15 cellular contexts compared by ENCODE assay signal in the genomic region with DNA sequence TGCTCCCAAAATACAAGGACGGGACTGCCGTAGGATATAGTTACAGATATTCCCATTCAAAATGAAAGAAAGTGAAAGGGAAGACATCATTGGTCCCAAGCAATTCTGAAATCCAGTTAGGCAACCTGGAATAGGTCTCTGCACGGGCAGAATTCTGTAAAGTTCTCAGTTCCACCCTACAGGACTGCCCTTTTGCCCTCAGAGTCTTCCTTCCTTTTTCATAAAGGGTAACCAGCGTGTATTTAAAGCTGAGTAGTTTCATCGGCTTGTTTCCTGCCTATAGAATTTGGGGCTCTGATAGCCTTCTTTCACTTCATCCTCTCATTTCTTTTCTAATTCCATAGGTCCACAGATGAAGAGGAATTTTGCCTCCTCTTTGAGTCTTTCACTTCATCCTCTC. TPM values are rescaled to one million over a fixed set of nuclear protein-coding genes. Genes with fewer than 3 reads are reported as not detected.
A peak's percentile ranks its signal among the peaks of the same experiment; 100 is the strongest.
DNase-seq lines count a peak whose midpoint lies in the region; ATAC-seq and TF ChIP-seq lines count a peak whose summit lies in the region.
"Had no signal": no experiment of that assay in that cellular context is flagged by ENCODE, and none has a peak within 500 bp of the region (broad histone marks: within the 10 kb centered on the region; RNA-seq: fewer than 3 reads in every experiment).

No MANE protein-coding gene starts in this region.

- H3K4me3 ChIP-seq in OCI-LY3 (ENCODE audit: low read length), result peak overlapping the region; percentile 21
- H3K4me3 ChIP-seq: uterus had no signal

- H3K9me3 Mint-ChIP-seq in activated naive CD4-positive, alpha-beta T cell treated with anti-CD3 and anti-CD28 coated beads for 36 hours, result peaks cover 6% of the 10 kb centered on the region
- H3K9me3 Mint-ChIP-seq in activated naive CD4-positive, alpha-beta T cell treated with anti-CD3 and anti-CD28 coated beads, Interleukin-2, amount 10 ng/mL, durations not matched to agents 7 days and 5 days, result peaks cover 7% of the 10 kb centered on the region
- H3K9me3 Mint-ChIP-seq in stimulated activated naive CD8-positive, alpha-beta T cell treated with anti-CD3 and anti-CD28 coated beads, Interleukin-15, Interleukin-2, amounts not matched to agents 100 ng/mL and 50 ng/mL, for 24 hours, result peaks cover 19% of the 10 kb centered on the region

- H3K79me2 ChIP-seq in OCI-LY3 (ENCODE audit: low read length), result no peaks in the 10 kb centered on the region

- intact Hi-C loops in activated naive CD4-positive, alpha-beta T cell treated with anti-CD3 and anti-CD28 coated beads for 36 hours (cut with micrococcal nuclease), result loop anchor here (2.0 to 10.0 kb wide), 5 partner anchors 18 to 1214 kb away; a partner anchor contains a TSS

- H3K9me3 ChIP-seq in OCI-LY3 (ENCODE audit: insufficient read depth, low read length), result no peaks in the 10 kb centered on the region
- H3K9me3 ChIP-seq: uterus had no signal

- peak overlapping the region; percentile 53 for H3K4me2 ChIP-seq in OCI-LY3 (ENCODE audit: low read length)

- CTCF ChIA-PET in activated naive CD4-positive, alpha-beta T cell treated with anti-CD3 and anti-CD28 coated beads for 36 hours (lab: Charles Lee), result no interaction called here
- CTCF ChIA-PET in activated naive CD4-positive, alpha-beta T cell treated with anti-CD3 and anti-CD28 coated beads, Interleukin-2, amount 10 ng/mL, durations not matched to agents 7 days and 5 days (lab: Charles Lee), result no interaction called here

- no peak for DNase-seq in activated naive CD4-positive, alpha-beta T cell treated with anti-CD3 and anti-CD28 coated beads for 36 hours
- DNase-seq in activated naive CD4-positive, alpha-beta T cell treated with anti-CD3 and anti-CD28 coated beads, Interleukin-2, amount 10 ng/mL, durations not matched to agents 7 days and 5 days, result no peak
- DNase-seq in EL (no peak), NCI-H146 treated with DMSO at 0.1 percent for 48 hours (lab: John Stamatoyannopoulos, UW; ENCODE audit: unreplicated experiment) (no peak), NCI-H774 (lab: John Stamatoyannopoulos, UW) (no peak)
- DNase-seq: activated gamma-delta T cell treated with Interleukin-2 at 50 U/mL for 16 hours; cerebellar nuclear complex; left cardiac atrium; stimulated activated CD8-positive, alpha-beta memory T cell treated with anti-CD3 and anti-CD28 coated beads, Interleukin-4, amount 100 ng/mL, for 48 hours; uterus had no signal

- peak; percentile 25 for ATAC-seq in GM21786 (IDR thresholded peaks at IDR 0.05; ENCODE audit: unreplicated experiment)
- ATAC-seq: left cardiac atrium had no signal

- H3K36me3 ChIP-seq in OCI-LY3 (replicated peaks; ENCODE audit: low read depth, low read length), result peaks cover 29% of the 10 kb centered on the region
- H3K36me3 ChIP-seq: uterus had no signal

- no peak for TF ChIP-seq CTCF in OCI-LY3 (IDR thresholded peaks at IDR 0.05; ENCODE audit: low read depth, low read length)

- peaks cover 37% of the 10 kb centered on the region for H3K36me3 Mint-ChIP-seq in activated naive CD4-positive, alpha-beta T cell treated with anti-CD3 and anti-CD28 coated beads for 36 hours (ENCODE audit: low read depth)
- peaks cover 16% of the 10 kb centered on the region for H3K36me3 Mint-ChIP-seq in activated naive CD4-positive, alpha-beta T cell treated with anti-CD3 and anti-CD28 coated beads, Interleukin-2, amount 10 ng/mL, durations not matched to agents 7 days and 5 days
- peaks cover 65% of the 10 kb centered on the region for H3K36me3 Mint-ChIP-seq in stimulated activated naive CD8-positive, alpha-beta T cell treated with anti-CD3 and anti-CD28 coated beads, Interleukin-15, Interleukin-2, amounts not matched to agents 100 ng/mL and 50 ng/mL, for 24 hours (ENCODE audit: low read depth)

- peaks cover 28% of the 10 kb centered on the region for H3K4me1 ChIP-seq in OCI-LY3 (ENCODE audit: low read length)
- H3K4me1 ChIP-seq: uterus had no signal

- H3K27me3 Mint-ChIP-seq in activated naive CD4-positive, alpha-beta T cell treated with anti-CD3 and anti-CD28 coated beads for 36 hours (ENCODE audit: low read depth), result no peaks in the 10 kb centered on the region
- H3K27me3 Mint-ChIP-seq in activated naive CD4-positive, alpha-beta T cell treated with anti-CD3 and anti-CD28 coated beads, Interleukin-2, amount 10 ng/mL, durations not matched to agents 7 days and 5 days, result no peaks in the 10 kb centered on the region
- H3K27me3 Mint-ChIP-seq in stimulated activated naive CD8-positive, alpha-beta T cell treated with anti-CD3 and anti-CD28 coated beads, Interleukin-15, Interleukin-2, amounts not matched to agents 100 ng/mL and 50 ng/mL, for 24 hours, result no peaks in the 10 kb centered on the region

- no peak overlapping the region for H3K4me3 Mint-ChIP-seq in activated naive CD4-positive, alpha-beta T cell treated with anti-CD3 and anti-CD28 coated beads for 36 hours
- H3K4me3 Mint-ChIP-seq in activated naive CD4-positive, alpha-beta T cell treated with anti-CD3 and anti-CD28 coated beads, Interleukin-2, amount 10 ng/mL, durations not matched to agents 7 days and 5 days, result no peak overlapping the region
- H3K4me3 Mint-ChIP-seq in stimulated activated naive CD8-positive, alpha-beta T cell treated with anti-CD3 and anti-CD28 coated beads, Interleukin-15, Interleukin-2, amounts not matched to agents 100 ng/mL and 50 ng/mL, for 24 hours, result peak overlapping the region; percentile 46

- no peaks in the 10 kb centered on the region for H4K20me1 ChIP-seq in OCI-LY3 (ENCODE audit: insufficient read depth, low read length)

- H3K27me3 ChIP-seq in OCI-LY3 (ENCODE audit: low read depth, low read length), result no peaks in the 10 kb centered on the region
- H3K27me3 ChIP-seq: uterus had no signal

- H2AFZ ChIP-seq in OCI-LY3 (ENCODE audit: low read depth, low read length), result no peak overlapping the region

- peak overlapping the region; percentile 65 for H3K27ac ChIP-seq in OCI-LY3 (ENCODE audit: low read length)
- H3K27ac ChIP-seq: uterus had no signal

- H3K4me1 Mint-ChIP-seq in activated naive CD4-positive, alpha-beta T cell treated with anti-CD3 and anti-CD28 coated beads for 36 hours (ENCODE audit: low read depth), result peaks cover 24% of the 10 kb centered on the region
- peaks cover 14% of the 10 kb centered on the region for H3K4me1 Mint-ChIP-seq in activated naive CD4-positive, alpha-beta T cell treated with anti-CD3 and anti-CD28 coated beads, Interleukin-2, amount 10 ng/mL, durations not matched to agents 7 days and 5 days
- H3K4me1 Mint-ChIP-seq in stimulated activated naive CD8-positive, alpha-beta T cell treated with anti-CD3 and anti-CD28 coated beads, Interleukin-15, Interleukin-2, amounts not matched to agents 100 ng/mL and 50 ng/mL, for 24 hours (ENCODE audit: low read depth), result peaks cover 35% of the 10 kb centered on the region

- H3K9ac ChIP-seq in OCI-LY3 (ENCODE audit: low read length), result peak overlapping the region; percentile 5; the same call in 1 of the 2 replicates

- H3K27ac Mint-ChIP-seq in activated naive CD4-positive, alpha-beta T cell treated with anti-CD3 and anti-CD28 coated beads for 36 hours, result peak overlapping the region; percentile 79
- H3K27ac Mint-ChIP-seq in activated naive CD4-positive, alpha-beta T cell treated with anti-CD3 and anti-CD28 coated beads, Interleukin-2, amount 10 ng/mL, durations not matched to agents 7 days and 5 days, result no peak overlapping the region
- peak overlapping the region; percentile 90 for H3K27ac Mint-ChIP-seq in stimulated activated naive CD8-positive, alpha-beta T cell treated with anti-CD3 and anti-CD28 coated beads, Interleukin-15, Interleukin-2, amounts not matched to agents 100 ng/mL and 50 ng/mL, for 24 hours

RNA-seq across cellular contexts. Expression of a gene that starts 20.0 kb away (rescaled TPM):
- 10 to 100 TPM; 32.7 to 35.7 TPM for total RNA-seq in activated naive CD4-positive, alpha-beta T cell treated with anti-CD3 and anti-CD28 coated beads for 36 hours

RNA-seq across cellular contexts. Expression of a gene that starts 37.8 kb away (rescaled TPM):
- not detected for total RNA-seq in activated naive CD4-positive, alpha-beta T cell treated with anti-CD3 and anti-CD28 coated beads for 36 hours
- total RNA-seq: glomerular endothelial cell, left cardiac atrium, MCF 10A had no signal
